8 cellular contexts compared by ENCODE assay signal in genomic region chr5:143824851-143825720, GRCh38. TPM values are rescaled to one million over a fixed set of nuclear protein-coding genes. Genes with fewer than 3 reads are reported as not detected.
A peak's percentile ranks its signal among the peaks of the same experiment; 100 is the strongest.
DNase-seq lines count a peak whose midpoint lies in the region; ATAC-seq and TF ChIP-seq lines count a peak whose summit lies in the region.

No MANE protein-coding gene starts in this region.

- H3K27ac Mint-ChIP-seq in naive B cell = no peak overlapping the region

- H3K27me3 Mint-ChIP-seq in naive B cell = no peaks in the 10 kb centered on the region

- ATAC-seq in GM19467 (IDR thresholded peaks at IDR 0.05; ENCODE audit: unreplicated experiment) (peak; percentile 68), naive B cell (ENCODE audit: low read depth in 2 of 2) (peak; percentile 97 to 99)

- no peaks in the 10 kb centered on the region for H3K9me3 Mint-ChIP-seq in naive B cell

- no peak overlapping the region for H3K4me3 Mint-ChIP-seq in naive B cell

- no peak for TF ChIP-seq POLR2A in erythroblast (IDR thresholded peaks at IDR 0.05; ENCODE audit: low read length)

- peaks cover 5 to 8% (median 7%) of the 10 kb centered on the region in 3 donors for H3K4me1 Mint-ChIP-seq in naive B cell

- H3K36me3 Mint-ChIP-seq in naive B cell = no peaks in the 10 kb centered on the region

- DNase-seq in COR-L47 (lab: John Stamatoyannopoulos, UW) = peak; percentile 44
- peak; percentile 77 for DNase-seq in HPDE6-E6E7 (ENCODE audit: extremely low spot score)
- DNase-seq in NOMO-1 treated with DMSO at 0.1 percent for 48 hours (lab: John Stamatoyannopoulos, UW; ENCODE audit: unreplicated experiment) = peak; percentile 66
- peak; percentile 69 for DNase-seq in activated CD8-positive, alpha-beta memory T cell treated with anti-CD3 and anti-CD28 coated beads, Interleukin-2, amount 50 U/mL, for 24 hours (ENCODE audit: extremely low read depth)
- DNase-seq in erythroblast (lab: John Stamatoyannopoulos, UW) = peak; percentile 78 to 87
- DNase-seq in naive B cell = peak; percentile 69
- DNase-seq in stimulated activated CD8-positive, alpha-beta memory T cell treated with anti-CD3 and anti-CD28 coated beads, Interleukin-7, amount 100 ng/mL, for 4 hours (ENCODE audit: low read depth in 2 of 2) = peak; percentile 66 to 77

RNA-seq across cellular contexts. Expression of gene HMHB1, which starts 13.1 kb away (rescaled TPM):
- polyA plus RNA-seq in naive B cell (ENCODE audit: low read depth in 6 of 6) = 10 to 100 TPM in 1 of 6 donors, not detected in 5; 70.0 TPM

Comparison
In these comparisons a context has a peak if more than half of its experiments do, and no peak if none do; other contexts are left out.
1. Peak in every context shown above with its lines: DNase-seq and ATAC-seq.